ENCODE assay signal across 7 cellular contexts in the genomic region with DNA sequence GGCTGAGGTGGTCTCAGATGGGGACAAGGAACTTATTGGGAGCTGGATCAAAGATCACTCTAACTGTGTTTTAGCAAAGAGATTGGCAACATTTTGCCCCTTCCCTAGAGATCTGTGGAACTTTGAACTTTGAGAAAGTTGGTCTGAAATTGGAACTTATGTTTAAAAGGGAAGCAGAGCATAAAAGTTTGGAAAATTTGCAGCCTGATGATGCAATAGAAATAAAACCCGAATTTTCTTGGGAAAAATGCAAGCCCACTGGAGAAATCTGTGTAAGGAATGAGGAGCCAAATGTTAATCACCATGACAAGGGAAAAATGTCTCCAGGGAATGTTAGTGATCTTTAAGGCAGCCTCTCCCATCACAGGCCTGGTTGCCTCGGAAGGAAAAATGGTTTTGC. TPM values are rescaled to one million over a fixed set of nuclear protein-coding genes. Genes with fewer than 3 reads are reported as not detected.
"Had no signal": no experiment of that assay in that cellular context is flagged by ENCODE, and none has a peak within 500 bp of the region (broad histone marks: within the 10 kb centered on the region; RNA-seq: fewer than 3 reads in every experiment).

No MANE protein-coding gene starts in this region.

- DNase-seq: IMR-90, KBM-7, KG1 had no signal

- FAIRE-seq: HepG2, HTR-8/SVneo had no signal

- H3K27ac ChIP-seq: HL-60 had no signal

- ATAC-seq: HepG2 had no signal

RNA-seq across cellular contexts. Expression of gene CFH, which starts 17.2 kb away (rescaled TPM):
- total RNA-seq: HepG2 had no signal
- polyA plus RNA-seq: HepG2, IgD-negative memory B cell had no signal
